In genomic region chr9:129567842-129568559, GRCh38 we compare ENCODE assay signal across 8 cellular contexts. TPM values are rescaled to one million over a fixed set of nuclear protein-coding genes. Genes with fewer than 3 reads are reported as not detected.
DNase-seq lines count a peak whose midpoint lies in the region; ATAC-seq and TF ChIP-seq lines count a peak whose summit lies in the region.

No MANE protein-coding gene starts in this region.

- TF ChIP-seq CTCF in colonic mucosa (IDR thresholded peaks at IDR 0.05), result no peak
- TF ChIP-seq CTCF in lower lobe of right lung (IDR thresholded peaks at IDR 0.05), result no peak
- TF ChIP-seq CTCF in transverse colon (IDR thresholded peaks at IDR 0.05), result no peak

- WGBS in transverse colon (ENCODE audit: low coverage in 1 of 2), 2 donors, result 5 to 30% methylated on average over 2 to 27 of the region's 27 CpGs

- peak overlapping the region; percentile 37 for H3K4me3 ChIP-seq in colonic mucosa
- H3K4me3 ChIP-seq in lower lobe of right lung, result peak overlapping the region; percentile 56
- H3K4me3 ChIP-seq in transverse colon, result peak overlapping the region; percentile 20 to 50 (median 40)

- peak; percentile 51 to 65 for ATAC-seq in lower lobe of right lung

- no peak for TF ChIP-seq POLR2A in transverse colon (IDR thresholded peaks at IDR 0.05)

- H3K9me3 ChIP-seq in colonic mucosa (no peaks in the 10 kb centered on the region), lower lobe of right lung (no peaks in the 10 kb centered on the region), transverse colon (no peaks in the 10 kb centered on the region)

- H3K27ac ChIP-seq in colonic mucosa (peak overlapping the region; percentile 44), lower lobe of right lung (peak overlapping the region; percentile 62), transverse colon (peak overlapping the region; percentile 69 to 81 (median 76))

- in situ Hi-C loops in transverse colon (cut with MboI; ENCODE audit: low pct_ligation_motif_present in 1 of 4, low pct_unique_long_range_greater_than_20kb in 1 of 4, low sequenced_read_pairs in 3 of 4), result no loop called here

- DNase-seq in Daoy (ENCODE audit: low read depth), result peak; percentile 56
- DNase-seq in NCI-H460 (ENCODE audit: extremely low read depth, low read depth), result peak; percentile 81
- DNase-seq in colonic mucosa, result no peak
- no peak for DNase-seq in lower lobe of right lung
- no peak for DNase-seq in transverse colon
- no peak for DNase-seq in D341Med (ENCODE audit: low spot score)
- no peak for DNase-seq in GDM1 (lab: John Stamatoyannopoulos, UW)
- no peak for DNase-seq in NCI-H2029 (lab: John Stamatoyannopoulos, UW)

- no peak for TF ChIP-seq EP300 in transverse colon (IDR thresholded peaks at IDR 0.05; ENCODE audit: low read depth)

- peak overlapping the region in 1 of 2 donors; percentile 66 for H3K9ac ChIP-seq in colonic mucosa (ENCODE audit: low read depth in 2 of 2, low read length in 2 of 2)

- intact Hi-C loops in colonic mucosa (cut with DNase I) (no loop called here), lower lobe of right lung (cut with DNase I) (no loop called here), transverse colon (cut with DNase I; ENCODE audit: low total_unique reads) (no loop called here)

- H3K4me1 ChIP-seq in colonic mucosa (no peaks in the 10 kb centered on the region), lower lobe of right lung (peaks cover 28% of the 10 kb centered on the region), transverse colon (peaks cover 12 to 34% (median 28%) of the 10 kb centered on the region in 4 donors)

- H3K36me3 ChIP-seq in colonic mucosa, result no peaks in the 10 kb centered on the region
- H3K36me3 ChIP-seq in lower lobe of right lung, result no peaks in the 10 kb centered on the region
- H3K36me3 ChIP-seq in transverse colon, result no peaks in the 10 kb centered on the region

- H3K27me3 ChIP-seq in colonic mucosa (peaks cover 11% of the 10 kb centered on the region), lower lobe of right lung (ENCODE audit: low read depth) (peaks cover 11% of the 10 kb centered on the region), transverse colon (peaks cover 23% of the 10 kb centered on the region)

RNA-seq across cellular contexts. Expression of gene C9orf50, which starts 52.9 kb away (rescaled TPM):
- total RNA-seq in Daoy (2014; rRNA removed; shearing (Covaris generic)), result not detected in 2 replicates
- total RNA-seq in NCI-H460 (2014; rRNA removed; shearing (Covaris generic)), result 0.20 TPM in 1 of 2 replicates, not detected in the other
- polyA plus RNA-seq in NCI-H460 (2014; cell fraction: nucleus; rRNA removed), result not detected in 2 replicates
- total RNA-seq in colonic mucosa (not detected), lower lobe of right lung (not detected), transverse colon (not detected)

RNA-seq across cellular contexts. Expression of gene NTMT1, which starts 58.0 kb away (rescaled TPM):
- 21.5 and 21.6 TPM in 2 replicates for total RNA-seq in Daoy (2014; rRNA removed; shearing (Covaris generic))
- total RNA-seq in NCI-H460 (2014; rRNA removed; shearing (Covaris generic)), result 46.5 and 54.9 TPM in 2 replicates
- polyA plus RNA-seq in NCI-H460 (2014; cell fraction: nucleus; rRNA removed), result 60.5 and 70.2 TPM in 2 replicates
- 10 to 100 TPM; 25.3 to 50.2 TPM for total RNA-seq in colonic mucosa
- total RNA-seq in lower lobe of right lung, result 25.1 TPM
- total RNA-seq in transverse colon, result 10 to 100 TPM; 11.3 to 19.1 (median 14.3) TPM

Comparison
In these comparisons a context has a peak if more than half of its experiments do, and no peak if none do; other contexts are left out.
1. DNase-seq: peak in Daoy (single experiment) and NCI-H460 (single experiment); none in colonic mucosa (single experiment), lower lobe of right lung (single experiment), transverse colon (single experiment), D341Med (single experiment), GDM1 (single experiment) and NCI-H2029 (single experiment).
2. Peak in every context shown above with its lines, with median percentiles within 50 percentile points of each other: H3K27ac ChIP-seq and H3K4me3 ChIP-seq.